In the genomic region with DNA sequence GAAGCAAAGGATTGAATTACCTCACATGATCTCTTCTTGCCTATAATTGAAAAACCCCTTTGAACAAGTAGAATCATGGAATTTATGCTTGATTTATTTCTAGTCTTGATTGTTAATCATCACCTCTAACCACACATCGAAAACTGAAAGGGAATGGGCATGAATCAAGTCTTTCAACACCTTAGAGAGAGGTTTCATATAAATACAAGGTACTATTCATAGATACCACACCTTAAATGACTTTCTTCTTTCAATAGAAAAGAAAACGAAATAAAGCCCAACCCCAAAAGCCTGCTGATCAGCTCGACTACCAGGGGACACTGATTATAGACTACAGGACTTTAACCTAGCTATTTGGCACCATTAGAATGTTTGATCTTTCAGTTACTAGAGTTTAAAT, we compare ENCODE assay signal across 25 cellular contexts.
DNase-seq lines count a peak whose midpoint lies in the region; TF ChIP-seq lines count a peak whose summit lies in the region.
"Had no signal": no experiment of that assay in that cellular context is flagged by ENCODE, and none has a peak within 500 bp of the region (broad histone marks: within the 10 kb centered on the region; RNA-seq: fewer than 3 reads in every experiment).

No MANE protein-coding gene starts in this region.

- DNase-seq in MCF 10A (ENCODE audit: unreplicated experiment) (peak; percentile 62), breast epithelium (ENCODE audit: low spot score in 2 of 2) (no peak), mammary epithelial cell (peak; percentile 91), type B pancreatic cell (ENCODE audit: extremely low spot score, unreplicated experiment) (no peak), NCI-H1092 treated with DMSO at 0.1 percent for 48 hours (lab: John Stamatoyannopoulos, UW) (no peak), stomach (no peak)
- DNase-seq in stimulated activated CD4-positive, alpha-beta T cell treated with anti-CD3 and anti-CD28 coated beads, Interleukin-1b, Interleukin-23, amount 100 ng/mL, for 48 hours, result no peak
- DNase-seq: 8988T; activated CD4-positive, alpha-beta T cell treated with anti-CD3 and anti-CD28 coated beads, Interleukin-2, amount 10 ng/mL, durations not matched to agents 24 days and 14 days; activated CD8-positive, alpha-beta memory T cell treated with anti-CD3 and anti-CD28 coated beads, Interleukin-2, amount 50 U/mL, for 4 hours; activated effector memory CD4-positive, alpha-beta T cell treated with Interleukin-2 at 50 U/mL for 16 hours; COR-L47; cortex of kidney; foreskin fibroblast; GM23248; IMR-90; NCI-H1930; NCI-H510A; SHP77 treated with DMSO at 0.1 percent for 48 hours; spleen; stimulated activated CD8-positive, alpha-beta memory T cell treated with anti-CD3 and anti-CD28 coated beads, Interleukin-4, amount 100 ng/mL, for 48 hours; T-cell; uterus had no signal

- dilution Hi-C loops in mammary epithelial cell (cut with HindIII; ENCODE audit: low sequenced_read_pairs), result no loop called here

- H2AFZ ChIP-seq in KMS-11 (ENCODE audit: low read depth), result no peak overlapping the region
- H2AFZ ChIP-seq in mammary epithelial cell (ENCODE audit: low read depth, low read length), result peak overlapping the region; percentile 32
- H2AFZ ChIP-seq: GM23248 had no signal

- no peaks in the 10 kb centered on the region for H3K27me3 ChIP-seq in breast epithelium
- H3K27me3 ChIP-seq in KMS-11 (ENCODE audit: insufficient read depth, low read depth), result peaks cover 23% of the 10 kb centered on the region; the same call in 1 of the 2 replicates
- no peaks in the 10 kb centered on the region for H3K27me3 ChIP-seq in mammary epithelial cell (ENCODE audit: insufficient read depth, low read length)
- no peaks in the 10 kb centered on the region for H3K27me3 ChIP-seq in stomach
- H3K27me3 ChIP-seq: spleen, uterus had no signal

- H3K27ac ChIP-seq in breast epithelium (no peak overlapping the region), KMS-11 (no peak overlapping the region), mammary epithelial cell (ENCODE audit: insufficient read depth, low read depth, low read length) (peak overlapping the region; percentile 94), stomach (peak overlapping the region in 2 of 5 donors; percentile 16 to 45)
- H3K27ac ChIP-seq: GM23248, spleen, uterus had no signal

- H3K4me1 ChIP-seq in breast epithelium (no peaks in the 10 kb centered on the region), KMS-11 (ENCODE audit: low read depth, poor library complexity, severe bottlenecking) (peaks cover 33% of the 10 kb centered on the region), mammary epithelial cell (ENCODE audit: insufficient read depth, low read length) (peaks cover 44% of the 10 kb centered on the region), stomach (no peaks in the 10 kb centered on the region)
- H3K4me1 ChIP-seq: spleen, uterus had no signal

- H3K9me3 Mint-ChIP-seq in MCF 10A (ENCODE audit: unreplicated experiment) (no peaks in the 10 kb centered on the region), type B pancreatic cell (no peaks in the 10 kb centered on the region)
- H3K9me3 Mint-ChIP-seq: activated CD4-positive, alpha-beta T cell treated with anti-CD3 and anti-CD28 coated beads, Interleukin-2, amount 10 ng/mL, durations not matched to agents 24 days and 14 days had no signal

- TF ChIP-seq POLR2A in breast epithelium (IDR thresholded peaks at IDR 0.05) (no peak), stomach (IDR thresholded peaks at IDR 0.05) (no peak)

- in situ Hi-C loops in mammary epithelial cell (cut with MboI; ENCODE audit: low sequenced_read_pairs in 2 of 2), result loop anchor here in 1 of 2 donors (25.0 kb wide), 1 partner anchor 243 kb away; no protein-coding TSS in a partner anchor

- no peaks in the 10 kb centered on the region for H4K20me1 ChIP-seq in KMS-11 (ENCODE audit: insufficient read depth)
- no peaks in the 10 kb centered on the region for H4K20me1 ChIP-seq in mammary epithelial cell (ENCODE audit: insufficient read depth, low read length)

- H3K4me3 Mint-ChIP-seq in MCF 10A (ENCODE audit: unreplicated experiment), result no peak overlapping the region
- peak overlapping the region; percentile 37 for H3K4me3 Mint-ChIP-seq in type B pancreatic cell
- H3K4me3 Mint-ChIP-seq: activated CD4-positive, alpha-beta T cell treated with anti-CD3 and anti-CD28 coated beads, Interleukin-2, amount 10 ng/mL, durations not matched to agents 24 days and 14 days; B cell; T-cell had no signal

- H3K36me3 Mint-ChIP-seq in MCF 10A (ENCODE audit: insufficient read depth, unreplicated experiment) (no peaks in the 10 kb centered on the region), type B pancreatic cell (no peaks in the 10 kb centered on the region)
- H3K36me3 Mint-ChIP-seq: T-cell had no signal

- CTCF ChIA-PET in MCF 10A (lab: Yijun Ruan, JAX) (interaction anchor here (0.6 to 1.8 kb wide), 2 partner anchors 73 to 250 kb away, joined by 3 to 10 read pairs; no protein-coding TSS in a partner anchor), mammary epithelial cell (lab: Charles Lee; ENCODE audit: low non-redundant PET) (no interaction called here)

- H3K79me2 ChIP-seq in KMS-11 (ENCODE audit: insufficient read depth, low read depth) (no peaks in the 10 kb centered on the region), mammary epithelial cell (ENCODE audit: insufficient read depth, low read length) (no peaks in the 10 kb centered on the region)

- H3K9ac ChIP-seq in KMS-11 (no peak overlapping the region), mammary epithelial cell (ENCODE audit: insufficient read depth, low read length) (peak overlapping the region; percentile 49)
- H3K9ac ChIP-seq: GM23248 had no signal

- no peak for TF ChIP-seq EP300 in stomach (IDR thresholded peaks at IDR 0.05)

- H3K4me2 ChIP-seq in KMS-11, result peak overlapping the region; percentile 24; the same call in 1 of the 2 replicates
- peak overlapping the region; percentile 67 for H3K4me2 ChIP-seq in mammary epithelial cell (ENCODE audit: insufficient read depth, low read depth, low read length)

- no peak overlapping the region for H3K4me3 ChIP-seq in breast epithelium
- H3K4me3 ChIP-seq in KMS-11 (IDR thresholded peaks at IDR 0.05; ENCODE audit: insufficient read depth, low read depth, low read length), result no peak overlapping the region
- H3K4me3 ChIP-seq in mammary epithelial cell (replicated peaks in 1 of 3; ENCODE audit: insufficient read depth in 1 of 3, low read depth in 2 of 3, low read length in 3 of 3), result no peak overlapping the region
- H3K4me3 ChIP-seq in stomach, result no peak overlapping the region
- H3K4me3 ChIP-seq: GM23248, spleen, uterus had no signal

- no peaks in the 10 kb centered on the region for H3K9me3 ChIP-seq in breast epithelium
- no peaks in the 10 kb centered on the region for H3K9me3 ChIP-seq in mammary epithelial cell (replicated peaks; ENCODE audit: insufficient read depth, low read length)
- peaks cover 0 to 4% (median 0%) of the 10 kb centered on the region in 4 donors for H3K9me3 ChIP-seq in stomach
- H3K9me3 ChIP-seq: spleen, uterus had no signal

- peak overlapping the region; percentile 53 for H3K27ac Mint-ChIP-seq in MCF 10A (ENCODE audit: low read depth, unreplicated experiment)
- H3K27ac Mint-ChIP-seq in type B pancreatic cell, result peak overlapping the region; percentile 71
- H3K27ac Mint-ChIP-seq: activated CD4-positive, alpha-beta T cell treated with anti-CD3 and anti-CD28 coated beads, Interleukin-2, amount 10 ng/mL, durations not matched to agents 24 days and 14 days; B cell; T-cell had no signal

- no peaks in the 10 kb centered on the region for H3K27me3 Mint-ChIP-seq in MCF 10A (ENCODE audit: insufficient read depth, unreplicated experiment)
- H3K27me3 Mint-ChIP-seq in type B pancreatic cell, result no peaks in the 10 kb centered on the region
- H3K27me3 Mint-ChIP-seq: activated CD4-positive, alpha-beta T cell treated with anti-CD3 and anti-CD28 coated beads, Interleukin-2, amount 10 ng/mL, durations not matched to agents 24 days and 14 days; B cell; T-cell had no signal

- no peak for TF ChIP-seq CTCF in MCF 10A (IDR thresholded peaks at IDR 0.05; ENCODE audit: unreplicated experiment)
- TF ChIP-seq CTCF in breast epithelium (IDR thresholded peaks at IDR 0.05), result no peak
- no peak for TF ChIP-seq CTCF in KMS-11 (conservative IDR thresholded peaks at IDR 0.05; ENCODE audit: low read depth, low read length)
- no peak for TF ChIP-seq CTCF in mammary epithelial cell (conservative IDR thresholded peaks at IDR 0.05 in 1 of 2, IDR thresholded peaks at IDR 0.05 in 1 of 2; ENCODE audit: extremely low read depth in 1 of 2, insufficient read depth in 1 of 2, low read depth in 1 of 2, low read length in 2 of 2)
- TF ChIP-seq CTCF in type B pancreatic cell (conservative IDR thresholded peaks at IDR 0.05), result no peak
- TF ChIP-seq CTCF in stomach (IDR thresholded peaks at IDR 0.05), result no peak

- WGBS in mammary epithelial cell (ENCODE audit: low coverage, missing lambda C conversion rate), result 0% methylated on average over 3 of the region's 3 CpGs
- 20 to 41% (median 33%) methylated on average over 3 of the region's 3 CpGs for WGBS in stomach, 5 donors

- POLR2A ChIA-PET in MCF 10A (lab: Yijun Ruan, JAX), result interaction anchor here (1.0 kb wide), 1 partner anchor 51 kb away, joined by 4 read pairs; no protein-coding TSS in a partner anchor

- no peaks in the 10 kb centered on the region for H3K36me3 ChIP-seq in breast epithelium
- no peaks in the 10 kb centered on the region for H3K36me3 ChIP-seq in KMS-11 (ENCODE audit: insufficient read depth)
- H3K36me3 ChIP-seq in mammary epithelial cell (ENCODE audit: insufficient read depth, low read length), result no peaks in the 10 kb centered on the region
- H3K36me3 ChIP-seq in stomach, result no peaks in the 10 kb centered on the region
- H3K36me3 ChIP-seq: spleen, uterus had no signal

- peaks cover 30% of the 10 kb centered on the region for H3K4me1 Mint-ChIP-seq in MCF 10A (ENCODE audit: insufficient read depth, unreplicated experiment)
- H3K4me1 Mint-ChIP-seq in type B pancreatic cell (ENCODE audit: unreplicated experiment), result peaks cover 20% of the 10 kb centered on the region
- H3K4me1 Mint-ChIP-seq: activated CD4-positive, alpha-beta T cell treated with anti-CD3 and anti-CD28 coated beads, Interleukin-2, amount 10 ng/mL, durations not matched to agents 24 days and 14 days; B cell; T-cell had no signal

- intact Hi-C loops in MCF 10A (cut with micrococcal nuclease) (loop anchor here (10.0 kb wide), 1 partner anchor 140 kb away; no protein-coding TSS in a partner anchor), breast epithelium (cut with DNase I; ENCODE audit: low total_unique reads) (no loop called here), mammary epithelial cell (cut with micrococcal nuclease) (loop anchor here (2.0 to 5.0 kb wide), 2 partner anchors 53 to 128 kb away; a partner anchor contains a TSS), stomach (cut with DNase I; ENCODE audit: low total_unique reads) (no loop called here)

- no TSS peak for BruUV-seq in MCF 10A (replicated peaks; lab: Mats Ljungman, UMichigan)
- BruUV-seq in mammary epithelial cell (replicated peaks; lab: Mats Ljungman, UMichigan), result no TSS peak

Comparison
In these comparisons a context has a peak if more than half of its experiments do, and no peak if none do; other contexts are left out.
1. DNase-seq: peak in MCF 10A (single experiment) and mammary epithelial cell (single experiment); none in breast epithelium (0 of 2), type B pancreatic cell (single experiment), NCI-H1092 treated with DMSO at 0.1 percent for 48 hours (single experiment), stimulated activated CD4-positive, alpha-beta T cell treated with anti-CD3 and anti-CD28 coated beads, Interleukin-1b, Interleukin-23, amount 100 ng/mL, for 48 hours (single experiment) and stomach (single experiment).
2. intact Hi-C loops: an anchor here in MCF 10A (10.0 kb wide) and mammary epithelial cell (2.0 to 5.0 kb wide); none called in breast epithelium and stomach.